14 cellular contexts compared by ENCODE assay signal in genomic region chr2:198096007-198096406, GRCh38.
"Had no signal": no experiment of that assay in that cellular context is flagged by ENCODE, and none has a peak within 500 bp of the region (broad histone marks: within the 10 kb centered on the region; RNA-seq: fewer than 3 reads in every experiment).

No MANE protein-coding gene starts in this region.

- H3K9me3 ChIP-seq: ascending aorta, breast epithelium, gastrocnemius medialis, lower lobe of right lung, ovary, upper lobe of left lung had no signal

- H3K36me3 ChIP-seq: ascending aorta, breast epithelium, gastrocnemius medialis, lower lobe of right lung, ovary, upper lobe of left lung had no signal

- DNase-seq: activated naive CD4-positive, alpha-beta T cell treated with anti-CD3 and anti-CD28 coated beads, Interleukin-2, amount 10 ng/mL, durations not matched to agents 7 days and 5 days; activated T-cell treated with anti-CD3 and anti-CD28 coated beads for 4 hours; cerebellar nuclear complex; effector memory CD8-positive, alpha-beta T cell; gastrocnemius medialis; left colon; lower lobe of right lung; ovary; stimulated activated CD4-positive, alpha-beta T cell treated with anti-CD3 and anti-CD28 coated beads, Interleukin-1b, Interleukin-23, amount 100 ng/mL, for 48 hours; stimulated activated naive CD8-positive, alpha-beta T cell treated with anti-CD3 and anti-CD28 coated beads, Interleukin-15, amount 100 ng/mL, for 72 hours; upper lobe of left lung had no signal

- H3K4me3 ChIP-seq: ascending aorta, breast epithelium, gastrocnemius medialis, lower lobe of right lung, ovary, upper lobe of left lung had no signal

- H3K27me3 ChIP-seq: ascending aorta, breast epithelium, gastrocnemius medialis, ovary, upper lobe of left lung had no signal

- H3K27ac ChIP-seq: ascending aorta, breast epithelium, gastrocnemius medialis, lower lobe of right lung, ovary, upper lobe of left lung had no signal

- H3K4me1 ChIP-seq: breast epithelium, lower lobe of right lung, upper lobe of left lung had no signal

- ATAC-seq: activated CD4-positive, CD25-positive, alpha-beta regulatory T cell treated with anti-CD3 and anti-CD28 coated beads, Interleukin-2, amount 50 U/mL, for 24 hours; effector memory CD8-positive, alpha-beta T cell; gastrocnemius medialis; left colon; lower lobe of right lung; stimulated activated naive CD8-positive, alpha-beta T cell treated with anti-CD3 and anti-CD28 coated beads, Interleukin-15, amount 100 ng/mL, for 72 hours had no signal
